In the genomic region with DNA sequence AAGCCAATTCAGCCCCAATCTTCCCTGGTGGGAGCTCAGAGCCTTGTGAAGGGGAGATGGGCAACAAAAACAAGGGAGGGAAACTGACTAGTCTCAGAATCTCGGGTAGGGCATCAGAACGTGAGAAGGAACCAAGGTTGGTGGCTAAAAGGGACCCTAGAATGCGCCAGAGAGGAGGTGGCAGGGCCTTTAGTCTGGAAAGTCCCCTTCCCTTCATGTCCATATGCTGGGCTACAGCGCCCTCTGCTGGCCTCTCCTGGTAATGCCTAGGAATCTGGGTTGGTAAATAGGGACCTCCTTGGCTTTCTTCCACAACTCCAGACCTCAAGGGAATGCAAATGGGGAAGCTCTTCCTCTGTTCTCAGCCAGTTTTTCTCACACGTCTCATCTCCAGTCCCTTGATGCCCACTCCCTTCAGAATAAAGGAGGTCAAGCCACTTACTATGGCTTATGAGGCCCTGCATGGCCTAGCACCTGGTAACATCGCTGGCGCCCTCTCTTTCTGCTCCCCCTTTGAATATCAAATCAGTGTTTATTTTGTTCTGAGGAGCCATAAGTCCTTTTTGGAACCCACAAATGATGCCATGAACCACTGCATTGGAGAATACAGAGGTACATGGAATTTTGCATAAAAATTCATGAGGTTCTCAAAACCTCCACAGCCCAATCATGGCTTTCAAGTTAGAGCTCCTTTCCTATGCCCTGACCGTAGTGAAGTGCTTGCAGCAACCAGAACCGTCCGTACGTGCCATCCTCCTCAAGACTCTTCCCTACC, we compare ENCODE assay signal across 8 cellular contexts. TPM values are rescaled to one million over a fixed set of nuclear protein-coding genes. Genes with fewer than 3 reads are reported as not detected.
DNase-seq lines count a peak whose midpoint lies in the region; ATAC-seq, FAIRE-seq and TF ChIP-seq lines count a peak whose summit lies in the region.

No MANE protein-coding gene starts in this region.

- peak overlapping the region; percentile 95 for H3K4me3 Mint-ChIP-seq in activated CD8-positive, alpha-beta memory T cell treated with anti-CD3 and anti-CD28 coated beads, Interleukin-2, amount 10 ng/mL, durations not matched to agents 7 days and 5 days
- peak overlapping the region; percentile 98 for H3K4me3 Mint-ChIP-seq in endothelial cell (ENCODE audit: unreplicated experiment)

- CTCF ChIA-PET in activated CD8-positive, alpha-beta memory T cell treated with anti-CD3 and anti-CD28 coated beads, Interleukin-2, amount 10 ng/mL, durations not matched to agents 7 days and 5 days (lab: Charles Lee) = interaction anchor here (0.8 to 11.7 kb wide), 31 partner anchors 9 to 647 kb away, joined by 3 to 110 read pairs (median 5); a partner anchor contains a TSS

- FAIRE-seq in G401.6 (lab: Jason Lieb, UNC) = peak; percentile 91

- no peaks in the 10 kb centered on the region for H3K9me3 Mint-ChIP-seq in activated CD8-positive, alpha-beta memory T cell treated with anti-CD3 and anti-CD28 coated beads, Interleukin-2, amount 10 ng/mL, durations not matched to agents 7 days and 5 days (ENCODE audit: low read depth)
- no peaks in the 10 kb centered on the region for H3K9me3 Mint-ChIP-seq in endothelial cell (ENCODE audit: unreplicated experiment)

- H3K27ac Mint-ChIP-seq in activated CD8-positive, alpha-beta memory T cell treated with anti-CD3 and anti-CD28 coated beads, Interleukin-2, amount 10 ng/mL, durations not matched to agents 7 days and 5 days = peak overlapping the region; percentile 94
- peak overlapping the region; percentile 85 for H3K27ac Mint-ChIP-seq in endothelial cell (ENCODE audit: unreplicated experiment)

- H3K36me3 Mint-ChIP-seq in activated CD8-positive, alpha-beta memory T cell treated with anti-CD3 and anti-CD28 coated beads, Interleukin-2, amount 10 ng/mL, durations not matched to agents 7 days and 5 days = peaks cover 57% of the 10 kb centered on the region
- H3K36me3 Mint-ChIP-seq in endothelial cell (ENCODE audit: low read depth, unreplicated experiment) = peaks cover 44% of the 10 kb centered on the region

- H3K4me1 Mint-ChIP-seq in activated CD8-positive, alpha-beta memory T cell treated with anti-CD3 and anti-CD28 coated beads, Interleukin-2, amount 10 ng/mL, durations not matched to agents 7 days and 5 days = peaks cover 82% of the 10 kb centered on the region
- H3K4me1 Mint-ChIP-seq in endothelial cell (ENCODE audit: unreplicated experiment) = peaks cover 58% of the 10 kb centered on the region

- ATAC-seq in activated CD8-positive, alpha-beta memory T cell treated with anti-CD3 and anti-CD28 coated beads, Interleukin-2, amount 10 ng/mL, durations not matched to agents 7 days and 5 days = peak; percentile 50
- no peak for ATAC-seq in HG03280 (IDR thresholded peaks at IDR 0.05; ENCODE audit: unreplicated experiment)

- DNase-seq in HUDEP-2 (lab: John Stamatoyannopoulos, UW; ENCODE audit: unreplicated experiment in 76 of 76) (peak in 74 of 76 experiments; percentile 29 to 97 (median 79)), NOMO-1 treated with dmso at 0.1 percent for 144 hours (lab: John Stamatoyannopoulos, UW; ENCODE audit: unreplicated experiment) (peak; percentile 36), endothelial cell (ENCODE audit: low spot score) (peak; percentile 95), middle frontal gyrus (ENCODE audit: extremely low spot score, low spot score) (peak; percentile 83)
- peak; percentile 95 for DNase-seq in activated CD8-positive, alpha-beta memory T cell treated with anti-CD3 and anti-CD28 coated beads, Interleukin-2, amount 10 ng/mL, durations not matched to agents 7 days and 5 days
- peak; percentile 90 to 91 for DNase-seq in stimulated activated CD8-positive, alpha-beta memory T cell treated with anti-CD3 and anti-CD28 coated beads, Interleukin-2, amount 100 ng/mL, for 1 hour (ENCODE audit: low read depth in 2 of 2)

- H3K27me3 Mint-ChIP-seq in activated CD8-positive, alpha-beta memory T cell treated with anti-CD3 and anti-CD28 coated beads, Interleukin-2, amount 10 ng/mL, durations not matched to agents 7 days and 5 days = no peaks in the 10 kb centered on the region
- H3K27me3 Mint-ChIP-seq in endothelial cell (ENCODE audit: unreplicated experiment) = peaks cover 20% of the 10 kb centered on the region

- peak; percentile 97 for TF ChIP-seq CTCF in endothelial cell (IDR thresholded peaks at IDR 0.05; ENCODE audit: unreplicated experiment)

RNA-seq across cellular contexts. Expression of a gene that starts 1.3 kb away (rescaled TPM):
- 10 to 100 TPM; 42.9 to 43.5 TPM for total RNA-seq in activated CD8-positive, alpha-beta memory T cell treated with anti-CD3 and anti-CD28 coated beads, Interleukin-2, amount 10 ng/mL, durations not matched to agents 7 days and 5 days
- total RNA-seq in endothelial cell (ENCODE audit: unreplicated experiment) = 28.6 TPM

RNA-seq across cellular contexts. Expression of a gene that starts 44.5 kb away (rescaled TPM):
- total RNA-seq in activated CD8-positive, alpha-beta memory T cell treated with anti-CD3 and anti-CD28 coated beads, Interleukin-2, amount 10 ng/mL, durations not matched to agents 7 days and 5 days = 100 to 1,000 TPM; 342 to 348 TPM
- 259 TPM for total RNA-seq in endothelial cell (ENCODE audit: unreplicated experiment)

RNA-seq across cellular contexts. Expression of a gene that starts 45.1 kb away (rescaled TPM):
- total RNA-seq in activated CD8-positive, alpha-beta memory T cell treated with anti-CD3 and anti-CD28 coated beads, Interleukin-2, amount 10 ng/mL, durations not matched to agents 7 days and 5 days = 100 to 1,000 TPM; 171 to 179 TPM
- 193 TPM for total RNA-seq in endothelial cell (ENCODE audit: unreplicated experiment)

RNA-seq across cellular contexts. Expression of a gene that starts 55.3 kb away (rescaled TPM):
- total RNA-seq in activated CD8-positive, alpha-beta memory T cell treated with anti-CD3 and anti-CD28 coated beads, Interleukin-2, amount 10 ng/mL, durations not matched to agents 7 days and 5 days = 1 to 10 TPM; 8.2 to 9.3 TPM
- total RNA-seq in endothelial cell (ENCODE audit: unreplicated experiment) = 6.8 TPM

Comparison
In these comparisons a context has a peak if more than half of its experiments do, and no peak if none do; other contexts are left out.
1. DNase-seq: peak in every context shown above with its lines; median percentile 95 in activated CD8-positive, alpha-beta memory T cell treated with anti-CD3 and anti-CD28 coated beads, Interleukin-2, amount 10 ng/mL, durations not matched to agents 7 days and 5 days; 95 in endothelial cell; 90 in stimulated activated CD8-positive, alpha-beta memory T cell treated with anti-CD3 and anti-CD28 coated beads, Interleukin-2, amount 100 ng/mL, for 1 hour; 83 in middle frontal gyrus; 79 in HUDEP-2; 36 in NOMO-1 treated with dmso at 0.1 percent for 144 hours.